18 cellular contexts compared by ENCODE assay signal in genomic region chr18:10457798-10458197, GRCh38. TPM values are rescaled to one million over a fixed set of nuclear protein-coding genes. Genes with fewer than 3 reads are reported as not detected.
DNase-seq lines count a peak whose midpoint lies in the region; ATAC-seq, FAIRE-seq and TF ChIP-seq lines count a peak whose summit lies in the region.
"Had no signal": no experiment of that assay in that cellular context is flagged by ENCODE, and none has a peak within 500 bp of the region (broad histone marks: within the 10 kb centered on the region; RNA-seq: fewer than 3 reads in every experiment).

No MANE protein-coding gene starts in this region.

- H3K27ac ChIP-seq in right cardiac atrium (ENCODE audit: low read length), result no peak overlapping the region
- H3K27ac ChIP-seq: GM23248, Peyer's patch had no signal

- DNase-seq in right cardiac atrium (no peak), left cardiac atrium (no peak), nephron progenitor cell (no peak), COR-L47 (lab: John Stamatoyannopoulos, UW) (no peak), GM12892 (ENCODE audit: insufficient read length) (no peak), AG20443 (ENCODE audit: low spot score) (no peak), mucosa of descending colon (no peak)
- DNase-seq: DMS79, GM23248, NCI-H1436 treated with DMSO at 0.1 percent for 48 hours, NCI-H2081 treated with DMSO at 0.1 percent for 48 hours, NCI-H524, Peyer's patch had no signal

- peak overlapping the region; percentile 93 for H3K4me3 Mint-ChIP-seq in nephron progenitor cell

- FAIRE-seq in endometrium (lab: Jason Lieb, UNC), result peak; percentile 69
- FAIRE-seq in GM12892 (lab: Jason Lieb, UNC), result no peak
- FAIRE-seq: G401.6 had no signal

- peaks cover 60% of the 10 kb centered on the region for H3K4me1 Mint-ChIP-seq in nephron progenitor cell

- intact Hi-C loops in right cardiac atrium (cut with DNase I), result no loop called here
- intact Hi-C loops in left cardiac atrium (cut with DNase I), result no loop called here
- intact Hi-C loops in mucosa of descending colon (cut with DNase I, micrococcal nuclease), result no loop called here

- 77% methylated on average over 2 of the region's 2 CpGs for WGBS in right cardiac atrium

- ATAC-seq in right cardiac atrium (no peak), left cardiac atrium (no peak), mucosa of descending colon (no peak)

- H3K27ac Mint-ChIP-seq in nephron progenitor cell, result no peak overlapping the region
- H3K27ac Mint-ChIP-seq: CD14-positive monocyte had no signal

- no peaks in the 10 kb centered on the region for H3K36me3 ChIP-seq in mucosa of descending colon (ENCODE audit: low read depth)
- H3K36me3 ChIP-seq: Peyer's patch had no signal

- TF ChIP-seq CTCF in nephron progenitor cell (IDR thresholded peaks at IDR 0.05) (no peak), mucosa of descending colon (IDR thresholded peaks at IDR 0.05) (no peak)

- peak overlapping the region; percentile 16 for H3K4me3 ChIP-seq in right cardiac atrium (ENCODE audit: low read length)
- H3K4me3 ChIP-seq in mucosa of descending colon, result no peak overlapping the region
- H3K4me3 ChIP-seq: GM23248 had no signal

- H3K27me3 ChIP-seq in right cardiac atrium (ENCODE audit: control insufficient read depth, insufficient read depth), result no peaks in the 10 kb centered on the region

- H3K9me3 Mint-ChIP-seq in nephron progenitor cell, result no peaks in the 10 kb centered on the region

- TF ChIP-seq POLR2A in GM12892 (IDR thresholded peaks at IDR 0.05; ENCODE audit: low read depth, low read length), result no peak

- no peaks in the 10 kb centered on the region for H3K9me3 ChIP-seq in right cardiac atrium (ENCODE audit: control insufficient read depth, low read length)
- H3K9me3 ChIP-seq in mucosa of descending colon, result no peaks in the 10 kb centered on the region
- H3K9me3 ChIP-seq: Peyer's patch had no signal

- H3K27me3 Mint-ChIP-seq in nephron progenitor cell (ENCODE audit: low read depth, poor library complexity), result no peaks in the 10 kb centered on the region

- H3K36me3 Mint-ChIP-seq in nephron progenitor cell (ENCODE audit: low read depth), result peaks cover 3% of the 10 kb centered on the region

- H3K4me1 ChIP-seq in right cardiac atrium (ENCODE audit: control insufficient read depth, insufficient read depth, low read length) (no peaks in the 10 kb centered on the region), mucosa of descending colon (ENCODE audit: low read depth) (no peaks in the 10 kb centered on the region)

RNA-seq across cellular contexts. Expression of gene APCDD1, which starts 3.4 kb away (rescaled TPM):
- total RNA-seq in right cardiac atrium, result 10 to 100 TPM; 31.4 to 76.1 (median 49.9) TPM
- polyA plus RNA-seq in right cardiac atrium, result 18.2 TPM
- total RNA-seq in left cardiac atrium, result 10 to 100 TPM; 48.3 to 55.1 TPM
- polyA plus RNA-seq in GM12892 (2012; ENCODE audit: missing spikeins), result not detected
- total RNA-seq in mucosa of descending colon, result 10 to 100 TPM in 2 of 3 donors, 1 to 10 TPM in 1; 3.8 to 29.7 (median 15.2) TPM
- total RNA-seq: A172, GM23248, HT1080 had no signal
